Comparison of ENCODE assay signal across 8 cellular contexts in genomic region chr2:11744631-11745394, GRCh38. TPM values are rescaled to one million over a fixed set of nuclear protein-coding genes. Genes with fewer than 3 reads are reported as not detected.
A peak's percentile ranks its signal among the peaks of the same experiment; 100 is the strongest.
DNase-seq lines count a peak whose midpoint lies in the region; ATAC-seq and TF ChIP-seq lines count a peak whose summit lies in the region.

No MANE protein-coding gene starts in this region.

- no peak overlapping the region for H3K9ac ChIP-seq in parathyroid adenoma

- peak; percentile 64 for DNase-seq in ELF-1 (ENCODE audit: low read depth, low spot score)
- DNase-seq in M059J (ENCODE audit: low read depth): peak; percentile 59
- DNase-seq in UCSD-AML1 (lab: John Stamatoyannopoulos, UW; ENCODE audit: unreplicated experiment): peak; percentile 48
- peak; percentile 42 for DNase-seq in fibroblast of pulmonary artery (ENCODE audit: low read depth)
- DNase-seq in putamen (ENCODE audit: low spot score): no peak
- DNase-seq in AG20443 (ENCODE audit: low spot score): no peak

- TF ChIP-seq CTCF in fibroblast of pulmonary artery (IDR thresholded peaks at IDR 0.05; ENCODE audit: low read length, missing control alignments) (peak; percentile 48), parathyroid adenoma (IDR thresholded peaks at IDR 0.05) (peak; percentile 50)

- peak overlapping the region; percentile 19 for H3K4me3 ChIP-seq in fibroblast of pulmonary artery (replicated peaks; ENCODE audit: low read depth, low read length)
- H3K4me3 ChIP-seq in parathyroid adenoma (ENCODE audit: low read depth, low read length): no peak overlapping the region

- no peaks in the 10 kb centered on the region for H3K36me3 ChIP-seq in parathyroid adenoma (ENCODE audit: control insufficient read depth, insufficient read depth, low read length)

- H3K4me1 ChIP-seq in parathyroid adenoma: peaks cover 16% of the 10 kb centered on the region

- peaks cover 32% of the 10 kb centered on the region for H3K79me2 ChIP-seq in parathyroid adenoma

- H3K27ac ChIP-seq in parathyroid adenoma: peak overlapping the region; percentile 61

- H3K9me3 ChIP-seq in parathyroid adenoma (ENCODE audit: control insufficient read depth, low read length): no peaks in the 10 kb centered on the region

- H3K27me3 ChIP-seq in parathyroid adenoma (ENCODE audit: control insufficient read depth, insufficient read depth, low read length): no peaks in the 10 kb centered on the region

- H3K4me2 ChIP-seq in parathyroid adenoma (ENCODE audit: low read length): peak overlapping the region; percentile 47

- ATAC-seq in HG03280 (IDR thresholded peaks at IDR 0.05; ENCODE audit: unreplicated experiment): no peak

- peak overlapping the region; percentile 91 for H2AFZ ChIP-seq in parathyroid adenoma

RNA-seq across cellular contexts. Expression of gene LPIN1, which starts 1.6 kb away (rescaled TPM):
- total RNA-seq in M059J (2014; rRNA removed; shearing (Covaris generic)): 23.2 and 33.2 TPM in 2 replicates

Comparison
In these comparisons a context has a peak if more than half of its experiments do, and no peak if none do; other contexts are left out.
1. DNase-seq: peak in ELF-1 (single experiment), M059J (single experiment), UCSD-AML1 (single experiment) and fibroblast of pulmonary artery (single experiment); none in putamen (single experiment) and AG20443 (single experiment).